ENCODE assay signal across 7 cellular contexts in genomic region chr14:50045039-50045711, GRCh38.
DNase-seq lines count a peak whose midpoint lies in the region; ATAC-seq, FAIRE-seq and TF ChIP-seq lines count a peak whose summit lies in the region.

No MANE protein-coding gene starts in this region.

- POLR2A ChIA-PET in T-cell (lab: Charles Lee) = interaction anchor here in 1 of 2 donors (0.6 to 0.9 kb wide), 5 partner anchors 17 to 301 kb away, joined by 3 to 8 read pairs (median 3); partner anchors contain the start of gene VCPKMT

- H3K4me1 ChIP-seq in astrocyte (ENCODE audit: insufficient read depth, low read length) = peaks cover 26% of the 10 kb centered on the region

- H3K27me3 ChIP-seq in astrocyte (ENCODE audit: insufficient read depth, low read length) = no peaks in the 10 kb centered on the region

- CTCF ChIA-PET in T-cell (lab: Charles Lee) = interaction anchor here (0.6 to 1.7 kb wide), 5 partner anchors 17 to 183 kb away, joined by 3 to 8 read pairs (median 3); no protein-coding TSS in a partner anchor

- no peaks in the 10 kb centered on the region for H4K20me1 ChIP-seq in astrocyte (ENCODE audit: insufficient read depth, low read length)

- H3K27me3 Mint-ChIP-seq in T-cell (no peaks in the 10 kb centered on the region), astrocyte (ENCODE audit: low read depth, unreplicated experiment) (no peaks in the 10 kb centered on the region)

- H3K4me2 ChIP-seq in astrocyte (ENCODE audit: low read length) = peak overlapping the region; percentile 10

- TF ChIP-seq CTCF in astrocyte (IDR thresholded peaks at IDR 0.05; ENCODE audit: insufficient read depth, low read depth, low read length) (no peak), lower leg skin (IDR thresholded peaks at IDR 0.05) (no peak)

- peaks cover 29% of the 10 kb centered on the region for H3K36me3 Mint-ChIP-seq in T-cell
- H3K36me3 Mint-ChIP-seq in astrocyte (ENCODE audit: low read depth, unreplicated experiment) = peaks cover 2% of the 10 kb centered on the region

- no peaks in the 10 kb centered on the region for H3K79me2 ChIP-seq in astrocyte (ENCODE audit: insufficient read depth, low read length)

- no peak overlapping the region for H2AFZ ChIP-seq in astrocyte (ENCODE audit: low read depth, low read length)

- peak overlapping the region; percentile 8 for H3K9ac ChIP-seq in astrocyte (ENCODE audit: low read length)

- intact Hi-C loops in lower leg skin (cut with DNase I; ENCODE audit: low total_unique reads) = no loop called here

- peak overlapping the region; percentile 40 for H3K27ac ChIP-seq in astrocyte (ENCODE audit: low read depth, low read length)

- TF ChIP-seq POLR2A in lower leg skin (IDR thresholded peaks at IDR 0.05) = no peak

- H3K4me3 Mint-ChIP-seq in T-cell = peak overlapping the region; percentile 13 to 69 (median 37)
- no peak overlapping the region for H3K4me3 Mint-ChIP-seq in astrocyte (ENCODE audit: unreplicated experiment)

- H3K9me3 ChIP-seq in astrocyte (ENCODE audit: insufficient read depth, low read depth, low read length) = no peaks in the 10 kb centered on the region

- FAIRE-seq in astrocyte (lab: Jason Lieb, UNC) = no peak
- FAIRE-seq in frontal cortex (lab: Jason Lieb, UNC) = no peak

- DNase-seq in T-cell = peak; percentile 45 to 83 (median 68)
- peak; percentile 81 for DNase-seq in astrocyte (ENCODE audit: low read depth)
- peak; percentile 83 to 96 for DNase-seq in lower leg skin (ENCODE audit: low spot score in 2 of 2)
- peak in 4 of 6 experiments; percentile 41 to 61 (median 58) for DNase-seq in stimulated activated naive CD4-positive, alpha-beta T cell (lab: John Stamatoyannopoulos, UW)
- no peak for DNase-seq in frontal cortex (ENCODE audit: low spot score in 2 of 2)

- H3K4me1 Mint-ChIP-seq in T-cell (peaks cover 62 to 78% (median 73%) of the 10 kb centered on the region in 3 donors), astrocyte (ENCODE audit: low read depth, unreplicated experiment) (peaks cover 15% of the 10 kb centered on the region)

- ATAC-seq in GM19023 (IDR thresholded peaks at IDR 0.05; ENCODE audit: unreplicated experiment) = peak; percentile 70
- ATAC-seq in HG03103 (IDR thresholded peaks at IDR 0.05; ENCODE audit: low read depth, unreplicated experiment) = peak; percentile 55
- peak; percentile 77 to 85 (median 82) for ATAC-seq in T-cell (replicated peaks in 1 of 4)

- H3K9me3 Mint-ChIP-seq in T-cell (no peaks in the 10 kb centered on the region), astrocyte (ENCODE audit: unreplicated experiment) (peaks cover 7% of the 10 kb centered on the region)

- no peaks in the 10 kb centered on the region for H3K36me3 ChIP-seq in astrocyte (ENCODE audit: insufficient read depth, low read length)

- no peak overlapping the region for H3K4me3 ChIP-seq in astrocyte (ENCODE audit: insufficient read depth, low read depth, low read length)
- no peak overlapping the region for H3K4me3 ChIP-seq in lower leg skin (ENCODE audit: low read depth, poor library complexity, severe bottlenecking)

- WGBS in lower leg skin, 2 donors = 44 to 46% methylated on average over 8 of the region's 8 CpGs

- H3K27ac Mint-ChIP-seq in T-cell = peak overlapping the region; percentile 90 to 96
- H3K27ac Mint-ChIP-seq in astrocyte (ENCODE audit: unreplicated experiment) = peak overlapping the region; percentile 10

Comparison
In these comparisons a context has a peak if more than half of its experiments do, and no peak if none do; other contexts are left out.
1. DNase-seq: peak in T-cell (34 of 34), astrocyte (single experiment), lower leg skin (2 of 2) and stimulated activated naive CD4-positive, alpha-beta T cell (4 of 6); none in frontal cortex (0 of 2).
2. Peak in every context shown above with its lines, with median percentiles within 50 percentile points of each other: ATAC-seq.